Comparison of ENCODE assay signal across 8 cellular contexts in the genomic region with DNA sequence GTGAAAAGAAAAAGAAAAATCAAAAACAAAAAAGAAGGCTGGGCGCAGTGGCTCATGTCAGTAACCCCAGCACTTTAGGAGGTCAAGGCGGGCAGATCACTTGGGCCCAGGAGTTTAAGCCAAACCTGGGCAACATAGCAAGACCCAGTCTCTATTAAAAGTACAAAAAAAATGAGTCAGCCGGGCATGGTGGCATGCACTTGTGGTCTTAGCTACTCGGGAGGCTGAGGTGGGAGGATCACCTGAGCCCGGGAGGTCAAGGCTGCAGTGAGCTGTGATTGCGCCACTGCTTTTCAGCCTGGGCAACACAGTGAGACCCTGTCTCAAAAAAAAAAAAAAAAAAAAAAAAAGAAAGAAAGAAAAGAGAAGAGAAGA. TPM values are rescaled to one million over a fixed set of nuclear protein-coding genes. Genes with fewer than 3 reads are reported as not detected.
A peak's percentile ranks its signal among the peaks of the same experiment; 100 is the strongest.
DNase-seq lines count a peak whose midpoint lies in the region; ATAC-seq, FAIRE-seq and TF ChIP-seq lines count a peak whose summit lies in the region.
"Not testable (repeated sequence)": the region's sequence is repeated elsewhere in the genome, so short reads cannot be mapped to it uniquely, and the experiment has no call there.

No MANE protein-coding gene starts in this region.

- H3K27me3 ChIP-seq in BLaER1 treated with 17β-estradiol and CSF1 and Interleukin-3, amounts not matched to agents 10 nM and 100 nM; HepG2 (ENCODE audit: control insufficient read depth in 1 of 2, insufficient read depth in 2 of 2, low read length in 2 of 2): not testable (repeated sequence)

- not testable (repeated sequence) for H3K36me3 Mint-ChIP-seq in Calu3 (ENCODE audit: insufficient read depth, unreplicated experiment); WTC11; activated naive CD8-positive, alpha-beta T cell; endothelial cell (ENCODE audit: low read depth, unreplicated experiment); natural killer cell treated with Interleukin-12 subunit alpha and Interleukin-12 subunit beta and Interleukin-15 and Interleukin-18, amount 100 ng/mL, for 72 hours

- POLR2A ChIA-PET in WTC11 (lab: Charles Lee): interaction anchor here (0.7 kb wide), 1 partner anchor 698 kb away, joined by 7 read pairs; no protein-coding TSS in a partner anchor
- POLR2A ChIA-PET in HepG2 (lab: Yijun Ruan, JAX): interaction anchor here (0.8 to 2.1 kb wide), 5 partner anchors 9 to 1283 kb away, joined by 3 to 9 read pairs (median 4); no protein-coding TSS in a partner anchor

- CTCF ChIA-PET in Calu3 (lab: Charles Lee): interaction anchor here (2.3 kb wide), 1 partner anchor 9 kb away, joined by 7 read pairs; no protein-coding TSS in a partner anchor
- CTCF ChIA-PET in WTC11 (lab: Charles Lee): interaction anchor here (1.4 to 1.7 kb wide), 2 partner anchors 10 to 232 kb away, joined by 3 to 26 read pairs; no protein-coding TSS in a partner anchor
- CTCF ChIA-PET in HepG2 (lab: Yijun Ruan, JAX; ENCODE audit: low intra/inter-chr PET ratio, low total read pairs): interaction anchor here (1.7 kb wide), 1 partner anchor 9 kb away, joined by 5 read pairs; no protein-coding TSS in a partner anchor

- peaks cover 0 to 100% (median 0%) of the 10 kb centered on the region in 11 experiments; a peak in 9 of 22 replicates for H4K20me1 ChIP-seq in BLaER1 treated with 17β-estradiol and CSF1 and Interleukin-3, amounts not matched to agents 10 nM and 100 nM
- not testable (repeated sequence) for H4K20me1 ChIP-seq in HepG2 (ENCODE audit: insufficient read depth, low read length)

- peaks cover 35% of the 10 kb centered on the region for H3K79me2 ChIP-seq in HepG2 (ENCODE audit: insufficient read depth, low read length)

- in situ Hi-C loops in HepG2 (cut with HindIII; ENCODE audit: extremely low pct_ligation_motif_present, low pct_unique_long_range_greater_than_20kb): not testable (repeated sequence)

- not testable (repeated sequence) for H3K9me3 Mint-ChIP-seq in Calu3 (ENCODE audit: low read depth, unreplicated experiment); WTC11; activated naive CD8-positive, alpha-beta T cell (ENCODE audit: low read depth); endothelial cell (ENCODE audit: unreplicated experiment); natural killer cell treated with Interleukin-12 subunit alpha and Interleukin-12 subunit beta and Interleukin-15 and Interleukin-18, amount 100 ng/mL, for 72 hours; stimulated activated naive CD8-positive, alpha-beta T cell treated with anti-CD3 and anti-CD28 coated beads, Interleukin-15, amount 100 ng/mL, for 72 hours

- H3K4me3 ChIP-seq in BLaER1 treated with 17β-estradiol and CSF1 and Interleukin-3, amounts not matched to agents 10 nM and 100 nM; HepG2 (replicated peaks in 1 of 3; ENCODE audit: insufficient read depth in 1 of 3, low read depth in 2 of 3, low read length in 3 of 3): not testable (repeated sequence)

- BruUV-seq in Calu3 (replicated peaks; lab: Mats Ljungman, UMichigan); HepG2 (replicated peaks; lab: Mats Ljungman, UMichigan): not testable (repeated sequence)

- peak overlapping the region in 7 of 11 experiments; percentile 68 to 91 (median 82); a peak in 12 of 22 replicates for H3K4me2 ChIP-seq in BLaER1 treated with 17β-estradiol and CSF1 and Interleukin-3, amounts not matched to agents 10 nM and 100 nM
- peak overlapping the region; percentile 93; the same call in 1 of the 2 replicates for H3K4me2 ChIP-seq in HepG2 (ENCODE audit: low read depth, low read length)

- not testable (repeated sequence) for TF ChIP-seq CTCF in Calu3 (IDR thresholded peaks at IDR 0.05; ENCODE audit: unreplicated experiment); WTC11 (IDR thresholded peaks at IDR 0.05); endothelial cell (IDR thresholded peaks at IDR 0.05; ENCODE audit: unreplicated experiment); HepG2 (CRISPR knock-in tag; IDR thresholded peaks at IDR 0.05)

- not testable (repeated sequence) for H3K9me3 ChIP-seq in BLaER1 treated with 17β-estradiol and CSF1 and Interleukin-3, amounts not matched to agents 10 nM and 100 nM (replicated peaks in 1 of 11); HepG2 (ENCODE audit: low read length)

- not testable (repeated sequence) for TF ChIP-seq POLR2A in HepG2 (IDR thresholded peaks at IDR 0.05; ENCODE audit: insufficient read depth in 1 of 2, low read depth in 2 of 2, low read length in 2 of 2)

- not testable (repeated sequence) for H2AFZ ChIP-seq in HepG2 (ENCODE audit: low read length)

- H3K36me3 ChIP-seq in BLaER1 treated with 17β-estradiol and CSF1 and Interleukin-3, amounts not matched to agents 10 nM and 100 nM: peaks cover 0 to 73% (median 0%) of the 10 kb centered on the region in 11 experiments; a peak in 4 of 22 replicates
- H3K36me3 ChIP-seq in HepG2 (replicated peaks in 1 of 2; ENCODE audit: control insufficient read depth in 1 of 2, insufficient read depth in 2 of 2, low read length in 2 of 2): not testable (repeated sequence)

- intact Hi-C loops in Calu3 (cut with micrococcal nuclease; ENCODE audit: unreplicated experiment); HepG2 (cut with micrococcal nuclease; ENCODE audit: unreplicated experiment): not testable (repeated sequence)

- peaks cover 35 to 99% (median 53%) of the 10 kb centered on the region in 10 experiments for H3K4me1 ChIP-seq in BLaER1 treated with 17β-estradiol and CSF1 and Interleukin-3, amounts not matched to agents 10 nM and 100 nM
- H3K4me1 ChIP-seq in HepG2 (ENCODE audit: insufficient read depth, low read length): peaks cover 51% of the 10 kb centered on the region

- FAIRE-seq in HepG2 (lab: Jason Lieb, UNC): not testable (repeated sequence)

- not testable (repeated sequence) for TF ChIP-seq EP300 in HepG2 (IDR thresholded peaks at IDR 0.05; ENCODE audit: low read depth in 2 of 2, low read length in 2 of 2); HepG2 (CRISPR knock-in tag; IDR thresholded peaks at IDR 0.05; ENCODE audit: borderline replicate concordance)

- H3K4me3 Mint-ChIP-seq in Calu3 (ENCODE audit: low read depth, unreplicated experiment) (peak overlapping the region; percentile 8), endothelial cell (ENCODE audit: unreplicated experiment) (peak overlapping the region; percentile 76)
- not testable (repeated sequence) for H3K4me3 Mint-ChIP-seq in WTC11
- peak overlapping the region; percentile 30 for H3K4me3 Mint-ChIP-seq in activated naive CD8-positive, alpha-beta T cell
- H3K4me3 Mint-ChIP-seq in natural killer cell treated with Interleukin-12 subunit alpha and Interleukin-12 subunit beta and Interleukin-15 and Interleukin-18, amount 100 ng/mL, for 72 hours: peak overlapping the region; percentile 31
- peak overlapping the region; percentile 23 to 78 for H3K4me3 Mint-ChIP-seq in stimulated activated naive CD8-positive, alpha-beta T cell treated with anti-CD3 and anti-CD28 coated beads, Interleukin-15, amount 100 ng/mL, for 72 hours

- H3K27ac ChIP-seq in BLaER1 treated with 17β-estradiol and CSF1 and Interleukin-3, amounts not matched to agents 10 nM and 100 nM: peak overlapping the region in 1 of 11 experiments; percentile 70; a peak in 1 of 22 replicates
- H3K27ac ChIP-seq in HepG2 (ENCODE audit: extremely low read length, insufficient read depth, low read length): peak overlapping the region; percentile 91

- H3K27me3 Mint-ChIP-seq in Calu3 (ENCODE audit: unreplicated experiment): peaks cover 75% of the 10 kb centered on the region
- not testable (repeated sequence) for H3K27me3 Mint-ChIP-seq in WTC11 (ENCODE audit: low read depth); activated naive CD8-positive, alpha-beta T cell; endothelial cell (ENCODE audit: unreplicated experiment); natural killer cell treated with Interleukin-12 subunit alpha and Interleukin-12 subunit beta and Interleukin-15 and Interleukin-18, amount 100 ng/mL, for 72 hours; stimulated activated naive CD8-positive, alpha-beta T cell treated with anti-CD3 and anti-CD28 coated beads, Interleukin-15, amount 100 ng/mL, for 72 hours

- H3K27ac Mint-ChIP-seq in Calu3 (ENCODE audit: unreplicated experiment); WTC11; activated naive CD8-positive, alpha-beta T cell; endothelial cell (ENCODE audit: unreplicated experiment); stimulated activated naive CD8-positive, alpha-beta T cell treated with anti-CD3 and anti-CD28 coated beads, Interleukin-15, amount 100 ng/mL, for 72 hours: not testable (repeated sequence)
- H3K27ac Mint-ChIP-seq in natural killer cell treated with Interleukin-12 subunit alpha and Interleukin-12 subunit beta and Interleukin-15 and Interleukin-18, amount 100 ng/mL, for 72 hours: peak overlapping the region in 1 of 2 donors; percentile 72

- DNase-seq in Calu3; WTC11 (ENCODE audit: low spot score); endothelial cell (ENCODE audit: low spot score); HepG2 (ENCODE audit: low spot score); natural killer cell treated with Interleukin-12 subunit alpha and Interleukin-12 subunit beta and Interleukin-15 and Interleukin-18, amount 100 ng/mL, for 72 hours (ENCODE audit: low spot score); stimulated activated naive CD8-positive, alpha-beta T cell treated with anti-CD3 and anti-CD28 coated beads, Interleukin-15, amount 100 ng/mL, for 72 hours: not testable (repeated sequence)

- H3K9ac ChIP-seq in BLaER1 treated with 17β-estradiol and CSF1 and Interleukin-3, amounts not matched to agents 10 nM and 100 nM: peak overlapping the region in 1 of 11 experiments; percentile 5; a peak in 1 of 22 replicates
- not testable (repeated sequence) for H3K9ac ChIP-seq in HepG2 (ENCODE audit: insufficient read depth, low read depth, low read length)

- not testable (repeated sequence) for ATAC-seq in WTC11; HepG2; natural killer cell treated with Interleukin-12 subunit alpha and Interleukin-12 subunit beta and Interleukin-15 and Interleukin-18, amount 100 ng/mL, for 72 hours; stimulated activated naive CD8-positive, alpha-beta T cell treated with anti-CD3 and anti-CD28 coated beads, Interleukin-15, amount 100 ng/mL, for 72 hours

- TF ChIP-seq RAD21 in HepG2 (CRISPR knock-in tag; IDR thresholded peaks at IDR 0.05): not testable (repeated sequence)

- H3K4me1 Mint-ChIP-seq in Calu3 (ENCODE audit: low read depth, unreplicated experiment); WTC11: not testable (repeated sequence)
- H3K4me1 Mint-ChIP-seq in activated naive CD8-positive, alpha-beta T cell (ENCODE audit: low read depth): peaks cover 39% of the 10 kb centered on the region
- peaks cover 12% of the 10 kb centered on the region for H3K4me1 Mint-ChIP-seq in endothelial cell (ENCODE audit: unreplicated experiment)
- peaks cover 30 to 31% of the 10 kb centered on the region in 2 donors for H3K4me1 Mint-ChIP-seq in natural killer cell treated with Interleukin-12 subunit alpha and Interleukin-12 subunit beta and Interleukin-15 and Interleukin-18, amount 100 ng/mL, for 72 hours (ENCODE audit: low read depth in 2 of 2)
- peaks cover 73% of the 10 kb centered on the region for H3K4me1 Mint-ChIP-seq in stimulated activated naive CD8-positive, alpha-beta T cell treated with anti-CD3 and anti-CD28 coated beads, Interleukin-15, amount 100 ng/mL, for 72 hours

- WGBS in HepG2 (ENCODE audit: low lambda C conversion rate): 70% methylated on average over 6 of the region's 6 CpGs

RNA-seq across cellular contexts. Expression of gene PRR5, which starts 26.0 kb away (rescaled TPM):
- total RNA-seq in Calu3 (2022) (12.5 and 14.1 TPM in 2 replicates), WTC11 (2021) (12.3 to 15.6 TPM (median 13.6 TPM) in 3 replicates), endothelial cell (ENCODE audit: unreplicated experiment) (40.5 TPM), HepG2 (2016; rRNA removed; fragmentation: Illumina TruSeq; extraction: Trizol) (19.4 and 27.5 TPM in 2 replicates)
- 11.8 and 14.1 TPM in 2 replicates for total RNA-seq in HepG2 (2016; cell fraction: cytosol; rRNA removed; fragmentation: Illumina TruSeq; extraction: Trizol; ENCODE audit: low read depth)
- total RNA-seq in HepG2 (2016; cell fraction: insoluble cytoplasmic fraction; rRNA removed; fragmentation: Illumina TruSeq; extraction: Trizol): 18.0 and 27.8 TPM in 2 replicates
- 20.5 and 24.3 TPM in 2 replicates for total RNA-seq in HepG2 (2016; cell fraction: membrane; rRNA removed; fragmentation: Illumina TruSeq; extraction: Trizol)
- total RNA-seq in HepG2 (2016; cell fraction: nucleus; rRNA removed; fragmentation: Illumina TruSeq; extraction: Trizol): 29.0 and 30.8 TPM in 2 replicates
- 11.6 and 14.2 TPM in 2 replicates for polyA plus RNA-seq in HepG2 (2011; rRNA removed)
- polyA plus RNA-seq in HepG2 (2011; cell fraction: cytosol; rRNA removed): 10.6 and 15.7 TPM in 2 replicates
- polyA plus RNA-seq in HepG2 (2011; cell fraction: nucleus; rRNA removed): 37.8 and 39.5 TPM in 2 replicates
- 9.0 and 15.0 TPM in 2 replicates for polyA plus RNA-seq in HepG2 (2012)
- 15.7 and 19.9 TPM in 2 replicates for polyA plus RNA-seq in HepG2 (2016; cell fraction: cytosol; fragmentation: Illumina TruSeq; extraction: Trizol; ENCODE audit: low read depth)
- polyA plus RNA-seq in HepG2 (2016; cell fraction: insoluble cytoplasmic fraction; fragmentation: Illumina TruSeq; extraction: Trizol; ENCODE audit: low read depth): 27.0 and 28.3 TPM in 2 replicates
- polyA plus RNA-seq in HepG2 (2016; cell fraction: membrane; fragmentation: Illumina TruSeq; extraction: Trizol; ENCODE audit: low read depth): 23.3 and 25.4 TPM in 2 replicates
- 52.2 and 53.0 TPM in 2 replicates for polyA plus RNA-seq in HepG2 (2016; cell fraction: nucleus; fragmentation: Illumina TruSeq; extraction: Trizol; ENCODE audit: insufficient read depth, low read depth)
- 23.9 and 28.6 TPM in 2 replicates for polyA minus RNA-seq in HepG2 (2011; rRNA and poly(A)+ RNA removed; ENCODE audit: low replicate concordance)
- polyA minus RNA-seq in HepG2 (2011; cell fraction: cytosol; rRNA and poly(A)+ RNA removed): 6.8 and 9.5 TPM in 2 replicates
- polyA minus RNA-seq in HepG2 (2011; cell fraction: nucleus; rRNA and poly(A)+ RNA removed): 24.1 and 24.2 TPM in 2 replicates
- total RNA-seq in natural killer cell treated with Interleukin-12 subunit alpha and Interleukin-12 subunit beta and Interleukin-15 and Interleukin-18, amount 100 ng/mL, for 72 hours: 10 to 100 TPM; 15.7 to 29.2 TPM
